Comparison of ENCODE assay signal across 25 cellular contexts in genomic region chr10:84185526-84186175, GRCh38. TPM values are rescaled to one million over a fixed set of nuclear protein-coding genes. Genes with fewer than 3 reads are reported as not detected.
DNase-seq lines count a peak whose midpoint lies in the region; ATAC-seq and TF ChIP-seq lines count a peak whose summit lies in the region.
"Had no signal": no experiment of that assay in that cellular context is flagged by ENCODE, and none has a peak within 500 bp of the region (broad histone marks: within the 10 kb centered on the region; RNA-seq: fewer than 3 reads in every experiment).

No MANE protein-coding gene starts in this region.

- H3K4me3 ChIP-seq in GM23338 (no peak overlapping the region), WERI-Rb-1 (ENCODE audit: low read depth, low read length) (0 out of 2 replicates have a peak overlapping the region, but pooled peaks have one; percentile 15), heart right ventricle (no peak overlapping the region), coronary artery (no peak overlapping the region)
- H3K4me3 ChIP-seq: BLaER1, K562, SJSA1 had no signal

- no peaks in the 10 kb centered on the region for H3K4me1 Mint-ChIP-seq in GM23338
- peaks cover 2% of the 10 kb centered on the region for H3K4me1 Mint-ChIP-seq in activated naive CD8-positive, alpha-beta T cell treated with anti-CD3 and anti-CD28 coated beads for 36 hours

- 50 to 60% methylated on average over 11 of the region's 11 CpGs for WGBS in heart right ventricle, 2 donors

- TF ChIP-seq CTCF in GM23338 (conservative IDR thresholded peaks at IDR 0.05; ENCODE audit: low read depth in 2 of 2) (no peak), WERI-Rb-1 (IDR thresholded peaks at IDR 0.05; ENCODE audit: low read depth, low read length) (no peak), omental fat pad (IDR thresholded peaks at IDR 0.05) (no peak), heart right ventricle (IDR thresholded peaks at IDR 0.05) (no peak), coronary artery (IDR thresholded peaks at IDR 0.05) (no peak)

- H3K27ac ChIP-seq in GM23338 (ENCODE audit: low read depth) (no peak overlapping the region), WERI-Rb-1 (peak overlapping the region; percentile 88), heart right ventricle (no peak overlapping the region), coronary artery (no peak overlapping the region)
- H3K27ac ChIP-seq: BLaER1, SJSA1 had no signal

- H3K27me3 ChIP-seq in GM23338 (ENCODE audit: insufficient read depth) = no peaks in the 10 kb centered on the region
- no peaks in the 10 kb centered on the region for H3K27me3 ChIP-seq in WERI-Rb-1 (ENCODE audit: insufficient read depth, low read depth, severe bottlenecking)
- peaks cover 0 to 45% (median 6%) of the 10 kb centered on the region in 7 donors for H3K27me3 ChIP-seq in heart right ventricle
- H3K27me3 ChIP-seq: BLaER1, SJSA1 had no signal

- H3K9me3 ChIP-seq in WERI-Rb-1 (ENCODE audit: severe bottlenecking) = peaks cover 7% of the 10 kb centered on the region
- H3K9me3 ChIP-seq in heart right ventricle = no peaks in the 10 kb centered on the region
- H3K9me3 ChIP-seq: SJSA1 had no signal

- peaks cover 12% of the 10 kb centered on the region; the same call in 2 of the 3 replicates for H3K9me3 Mint-ChIP-seq in GM23338
- H3K9me3 Mint-ChIP-seq in activated naive CD8-positive, alpha-beta T cell treated with anti-CD3 and anti-CD28 coated beads for 36 hours = no peaks in the 10 kb centered on the region
- H3K9me3 Mint-ChIP-seq: CD4-positive, CD25-positive, alpha-beta regulatory T cell had no signal

- no peaks in the 10 kb centered on the region for H3F3A ChIP-seq in GM23338 (replicated peaks; ENCODE audit: low read depth)

- H3K4me3 Mint-ChIP-seq in GM23338 = no peak overlapping the region
- H3K4me3 Mint-ChIP-seq in activated naive CD8-positive, alpha-beta T cell treated with anti-CD3 and anti-CD28 coated beads for 36 hours = no peak overlapping the region
- H3K4me3 Mint-ChIP-seq: CD4-positive, CD25-positive, alpha-beta regulatory T cell had no signal

- H3K36me3 Mint-ChIP-seq in GM23338 (ENCODE audit: low read depth) = no peaks in the 10 kb centered on the region
- no peaks in the 10 kb centered on the region for H3K36me3 Mint-ChIP-seq in activated naive CD8-positive, alpha-beta T cell treated with anti-CD3 and anti-CD28 coated beads for 36 hours
- H3K36me3 Mint-ChIP-seq: CD4-positive, CD25-positive, alpha-beta regulatory T cell had no signal

- H3K36me3 ChIP-seq in GM23338 (ENCODE audit: insufficient read depth) (no peaks in the 10 kb centered on the region), WERI-Rb-1 (no peaks in the 10 kb centered on the region), heart right ventricle (no peaks in the 10 kb centered on the region)
- H3K36me3 ChIP-seq: BLaER1, SJSA1 had no signal

- H3K4me1 ChIP-seq in GM23338 (ENCODE audit: insufficient read depth) = no peaks in the 10 kb centered on the region
- H3K4me1 ChIP-seq in heart right ventricle = no peaks in the 10 kb centered on the region
- H3K4me1 ChIP-seq: SJSA1 had no signal

- peaks cover 1% of the 10 kb centered on the region for H3K27me3 Mint-ChIP-seq in GM23338 (ENCODE audit: insufficient read depth, low read depth, poor library complexity)
- no peaks in the 10 kb centered on the region for H3K27me3 Mint-ChIP-seq in activated naive CD8-positive, alpha-beta T cell treated with anti-CD3 and anti-CD28 coated beads for 36 hours
- H3K27me3 Mint-ChIP-seq: CD4-positive, CD25-positive, alpha-beta regulatory T cell had no signal

- intact Hi-C loops in heart right ventricle (cut with DNase I) = no loop called here

- H3K4me2 ChIP-seq in GM23338 = no peak overlapping the region
- H3K4me2 ChIP-seq: BLaER1 had no signal

- H2AFZ ChIP-seq in GM23338 = 0 out of 2 replicates have a peak overlapping the region, but pooled peaks have one; percentile 2

- DNase-seq in activated effector memory CD4-positive, alpha-beta T cell treated with anti-CD3 and anti-CD28 coated beads, Interleukin-2, amount 50 U/mL, for 16 hours = peak; percentile 33
- no peak for DNase-seq in activated effector memory CD4-positive, alpha-beta T cell treated with Interleukin-2 at 50 U/mL for 16 hours
- DNase-seq in GM23338 (ENCODE audit: low spot score) (no peak), WERI-Rb-1 (peak; percentile 94), omental fat pad (ENCODE audit: low spot score) (peak; percentile 6), heart right ventricle (no peak), coronary artery (ENCODE audit: low spot score) (no peak)
- no peak for DNase-seq in activated naive CD8-positive, alpha-beta T cell treated with anti-CD3 and anti-CD28 coated beads for 36 hours
- DNase-seq: CD4-positive, CD25-positive, alpha-beta regulatory T cell; HCEC 1CT; MV-4-11; NCI-H1105; NCI-H1436 treated with DMSO at 0.1 percent for 48 hours; NCI-H2029; NCI-H2227 treated with DMSO at 0.1 percent for 48 hours; Right ventricle myocardium superior; RPMI8226 had no signal

- H3K9me2 ChIP-seq in GM23338 (ENCODE audit: insufficient read depth) = no peaks in the 10 kb centered on the region

- H4K20me1 ChIP-seq in GM23338 (replicated peaks; ENCODE audit: insufficient read depth) = no peaks in the 10 kb centered on the region
- H4K20me1 ChIP-seq: BLaER1 had no signal

- ATAC-seq in GM23338 (no peak), omental fat pad (ENCODE audit: low FRiP score) (no peak), heart right ventricle (no peak)
- ATAC-seq: K562 had no signal

- H3K27ac Mint-ChIP-seq in GM23338 = no peak overlapping the region
- no peak overlapping the region for H3K27ac Mint-ChIP-seq in activated naive CD8-positive, alpha-beta T cell treated with anti-CD3 and anti-CD28 coated beads for 36 hours
- H3K27ac Mint-ChIP-seq: CD4-positive, CD25-positive, alpha-beta regulatory T cell had no signal

- no peaks in the 10 kb centered on the region for H3K79me2 ChIP-seq in GM23338 (replicated peaks; ENCODE audit: insufficient read depth)

TF ChIP-seq in GM23338, 12 proteins besides CTCF, POLR2A, EP300 and RAD21 (continues in another document):
- no peak for TF ChIP-seq POLR2AphosphoS5 (IDR thresholded peaks at IDR 0.05; ENCODE audit: low read depth)
- TF ChIP-seq EZH2 (IDR thresholded peaks at IDR 0.05; ENCODE audit: low read depth, unreplicated experiment) = no peak
- TF ChIP-seq ZNF331 (CRISPR knock-in tag; IDR thresholded peaks at IDR 0.05; ENCODE audit: low read depth) = no peak
- no peak for TF ChIP-seq JUNB (IDR thresholded peaks at IDR 0.05; ENCODE audit: unreplicated experiment)
- TF ChIP-seq ETS1 (IDR thresholded peaks at IDR 0.05) = no peak
- TF ChIP-seq EZH2phosphoT487 (IDR thresholded peaks at IDR 0.05; ENCODE audit: unreplicated experiment) = no peak

RNA-seq across cellular contexts. Expression of gene CDHR1, which starts 8.7 kb away (rescaled TPM):
- 6.6 and 6.7 TPM in 2 replicates for total RNA-seq in GM23338 (2014; rRNA removed; shearing (Covaris generic))
- 3.2 TPM in 2 replicates for polyA plus RNA-seq in GM23338 (2016; fragmentation: Nextera tagmentation; extraction: Ambion mirVana)
- total RNA-seq in omental fat pad = under 1 TPM in 2 of 4 donors, not detected in 2; 0.16 to 0.24 TPM
- total RNA-seq in activated naive CD8-positive, alpha-beta T cell treated with anti-CD3 and anti-CD28 coated beads for 36 hours = 1 to 10 TPM in 1 of 2 experiments, under 1 TPM in 1; 0.91 to 1.6 TPM
- 1 to 10 TPM in 3 of 10 donors, under 1 TPM in 7; 0.12 to 1.3 (median 0.49) TPM for total RNA-seq in heart right ventricle
- polyA plus RNA-seq in heart right ventricle = under 1 TPM; 0.12 to 0.29 TPM
- total RNA-seq: LHCN-M2, MCF 10A had no signal
- polyA plus RNA-seq: AG04450 had no signal

RNA-seq across cellular contexts. Expression of gene GPR15LG, which starts 12.1 kb away (rescaled TPM):
- not detected in 2 replicates for total RNA-seq in GM23338 (2014; rRNA removed; shearing (Covaris generic))
- polyA plus RNA-seq in GM23338 (2016; fragmentation: Nextera tagmentation; extraction: Ambion mirVana) = not detected in 2 replicates
- not detected for total RNA-seq in omental fat pad
- not detected for total RNA-seq in activated naive CD8-positive, alpha-beta T cell treated with anti-CD3 and anti-CD28 coated beads for 36 hours
- not detected for total RNA-seq in heart right ventricle
- not detected for polyA plus RNA-seq in heart right ventricle
- total RNA-seq: CD4-positive, CD25-positive, alpha-beta regulatory T cell; H1; LHCN-M2; MCF 10A; NCI-H460; Right ventricle myocardium superior; SJSA1 had no signal
- polyA plus RNA-seq: AG04450; CD4-positive, CD25-positive, alpha-beta regulatory T cell; H1; K562 had no signal

RNA-seq across cellular contexts. Expression of gene LRIT2, which starts 39.7 kb away (rescaled TPM):
- not detected in 2 replicates for total RNA-seq in GM23338 (2014; rRNA removed; shearing (Covaris generic))
- polyA plus RNA-seq in GM23338 (2016; fragmentation: Nextera tagmentation; extraction: Ambion mirVana) = not detected in 2 replicates
- total RNA-seq in omental fat pad = not detected
- not detected for total RNA-seq in activated naive CD8-positive, alpha-beta T cell treated with anti-CD3 and anti-CD28 coated beads for 36 hours
- not detected for total RNA-seq in heart right ventricle
- not detected for polyA plus RNA-seq in heart right ventricle
- total RNA-seq: CD4-positive, CD25-positive, alpha-beta regulatory T cell; H1; K562; LHCN-M2; MCF 10A; NCI-H460; Right ventricle myocardium superior; SJSA1 had no signal
- polyA plus RNA-seq: AG04450; CD4-positive, CD25-positive, alpha-beta regulatory T cell; H1; K562 had no signal

RNA-seq across cellular contexts. Expression of gene GHITM, which starts 46.3 kb away (rescaled TPM):
- 105 and 106 TPM in 2 replicates for total RNA-seq in GM23338 (2014; rRNA removed; shearing (Covaris generic))
- polyA plus RNA-seq in GM23338 (2016; fragmentation: Nextera tagmentation; extraction: Ambion mirVana) (95.9 and 97.1 TPM in 2 replicates), heart right ventricle (100 to 1,000 TPM; 123 to 342 TPM)
- total RNA-seq in omental fat pad (100 to 1,000 TPM; 110 to 165 (median 149) TPM), heart right ventricle (100 to 1,000 TPM; 316 to 552 (median 463) TPM)
- 100 to 1,000 TPM; 218 to 227 TPM for total RNA-seq in activated naive CD8-positive, alpha-beta T cell treated with anti-CD3 and anti-CD28 coated beads for 36 hours

RNA-seq across cellular contexts. Expression of gene LRIT1, which starts 55.7 kb away (rescaled TPM):
- total RNA-seq in GM23338 (2014; rRNA removed; shearing (Covaris generic)) = 0.07 TPM in 1 of 2 replicates, not detected in the other
- polyA plus RNA-seq in GM23338 (2016; fragmentation: Nextera tagmentation; extraction: Ambion mirVana) (not detected in 2 replicates), heart right ventricle (not detected)
- total RNA-seq in omental fat pad (not detected), heart right ventricle (under 1 TPM in 2 of 10 donors, not detected in 8; 0.10 to 0.17 TPM)
- not detected for total RNA-seq in activated naive CD8-positive, alpha-beta T cell treated with anti-CD3 and anti-CD28 coated beads for 36 hours
- total RNA-seq: CD4-positive, CD25-positive, alpha-beta regulatory T cell; H1; K562; LHCN-M2; MCF 10A; NCI-H460; SJSA1 had no signal
- polyA plus RNA-seq: AG04450; CD4-positive, CD25-positive, alpha-beta regulatory T cell; K562 had no signal

Comparison
In these comparisons a context has a peak if more than half of its experiments do, and no peak if none do; other contexts are left out.
1. DNase-seq: peak in activated effector memory CD4-positive, alpha-beta T cell treated with anti-CD3 and anti-CD28 coated beads, Interleukin-2, amount 50 U/mL, for 16 hours (single experiment), WERI-Rb-1 (single experiment) and omental fat pad (single experiment); none in activated effector memory CD4-positive, alpha-beta T cell treated with Interleukin-2 at 50 U/mL for 16 hours (single experiment), GM23338 (single experiment), activated naive CD8-positive, alpha-beta T cell treated with anti-CD3 and anti-CD28 coated beads for 36 hours (single experiment), heart right ventricle (0 of 2) and coronary artery (single experiment).